Comparison of ENCODE assay signal across 2 cellular contexts in genomic region chr1:16687132-16687800, GRCh38. TPM values are rescaled to one million over a fixed set of nuclear protein-coding genes. Genes with fewer than 3 reads are reported as not detected.
"Had no signal": no experiment of that assay in that cellular context is flagged by ENCODE, and none has a peak within 500 bp of the region (broad histone marks: within the 10 kb centered on the region; RNA-seq: fewer than 3 reads in every experiment).

No MANE protein-coding gene starts in this region.

RNA-seq across cellular contexts. Expression of gene RNU1-3, which starts 20.5 kb away (rescaled TPM):
- polyA plus RNA-seq: adipose tissue, esophagus had no signal

RNA-seq across cellular contexts. Expression of gene RNU1-4, which starts 53.0 kb away (rescaled TPM):
- polyA plus RNA-seq: adipose tissue, esophagus had no signal
